ENCODE assay signal across 9 cellular contexts in genomic region chr15:60004846-60005351, GRCh38. TPM values are rescaled to one million over a fixed set of nuclear protein-coding genes. Genes with fewer than 3 reads are reported as not detected.
DNase-seq lines count a peak whose midpoint lies in the region; ATAC-seq lines count a peak whose summit lies in the region.
"Had no signal": no experiment of that assay in that cellular context is flagged by ENCODE, and none has a peak within 500 bp of the region (broad histone marks: within the 10 kb centered on the region; RNA-seq: fewer than 3 reads in every experiment).

No MANE protein-coding gene starts in this region.

- H3K27ac ChIP-seq in mesodermal cell (ENCODE audit: low read depth, low read length, severe bottlenecking) = no peak overlapping the region
- no peak overlapping the region for H3K27ac ChIP-seq in Karpas-422 (ENCODE audit: low read length)
- H3K27ac ChIP-seq: ovary had no signal

- H3K9me3 Mint-ChIP-seq in activated naive CD8-positive, alpha-beta T cell (ENCODE audit: low read depth) = peaks cover 3% of the 10 kb centered on the region

- peak; percentile 45 for DNase-seq in stimulated activated CD4-positive, alpha-beta T cell treated with anti-CD3 and anti-CD28 coated beads, Interleukin-15, amount 100 ng/mL, for 24 hours
- DNase-seq in stimulated activated CD4-positive, alpha-beta T cell treated with anti-CD3 and anti-CD28 coated beads, Interleukin-4, amount 100 ng/mL, for 1 hour = no peak
- no peak for DNase-seq in Karpas-422
- DNase-seq in NCI-H1436 treated with DMSO at 0.1 percent for 48 hours (lab: John Stamatoyannopoulos, UW) = no peak
- no peak for DNase-seq in NCI-H510A treated with DMSO at 0.1 percent for 48 hours (lab: John Stamatoyannopoulos, UW)
- DNase-seq: ovary had no signal

- no peaks in the 10 kb centered on the region for H3K27me3 ChIP-seq in Karpas-422 (ENCODE audit: low read length)

- H3K4me1 ChIP-seq in mesodermal cell (ENCODE audit: control insufficient read depth, insufficient read depth, low read length, poor library complexity, severe bottlenecking) (peaks cover 26% of the 10 kb centered on the region), Karpas-422 (ENCODE audit: low read length) (no peaks in the 10 kb centered on the region)

- H3K4me2 ChIP-seq in Karpas-422 (ENCODE audit: low read depth, low read length, poor library complexity, severe bottlenecking) = no peak overlapping the region

- H3K4me3 ChIP-seq in mesodermal cell (ENCODE audit: extremely low read depth, insufficient read depth, low read length, poor library complexity, severe bottlenecking) = peak overlapping the region; percentile 45
- H3K4me3 ChIP-seq in Karpas-422 (ENCODE audit: low read length) = no peak overlapping the region

- H3K9me3 ChIP-seq in mesodermal cell (ENCODE audit: control insufficient read depth, low read length) (no peaks in the 10 kb centered on the region), Karpas-422 (ENCODE audit: low read length) (no peaks in the 10 kb centered on the region)
- H3K9me3 ChIP-seq: ovary had no signal

- H3K4me3 Mint-ChIP-seq in activated naive CD8-positive, alpha-beta T cell = peak overlapping the region; percentile 90

- H3K27ac Mint-ChIP-seq in activated naive CD8-positive, alpha-beta T cell = no peak overlapping the region

- H3K36me3 ChIP-seq in mesodermal cell (ENCODE audit: control insufficient read depth, insufficient read depth, low read length) (no peaks in the 10 kb centered on the region), Karpas-422 (ENCODE audit: insufficient read depth, low read length) (no peaks in the 10 kb centered on the region)
- H3K36me3 ChIP-seq: ovary had no signal

- no peaks in the 10 kb centered on the region for H3K9me2 ChIP-seq in Karpas-422 (replicated peaks; ENCODE audit: insufficient read depth, low read length)

- no peak overlapping the region for H2AFZ ChIP-seq in Karpas-422 (ENCODE audit: low read length)

- no peaks in the 10 kb centered on the region for H3K79me2 ChIP-seq in Karpas-422 (ENCODE audit: low read length)

- peaks cover 2% of the 10 kb centered on the region for H3K36me3 Mint-ChIP-seq in activated naive CD8-positive, alpha-beta T cell

- H4K20me1 ChIP-seq in Karpas-422 (ENCODE audit: insufficient read depth, low read depth, low read length) = no peaks in the 10 kb centered on the region

- peaks cover 45% of the 10 kb centered on the region for H3K4me1 Mint-ChIP-seq in activated naive CD8-positive, alpha-beta T cell (ENCODE audit: low read depth)

- 0 to 1% methylated on average over 28 to 40 of the region's 44 CpGs for WGBS in mesodermal cell (ENCODE audit: insufficient coverage in 2 of 2), 2 experiments

- H3K27me3 Mint-ChIP-seq in activated naive CD8-positive, alpha-beta T cell = peaks cover 67% of the 10 kb centered on the region

- ATAC-seq in HG02973 (IDR thresholded peaks at IDR 0.05; ENCODE audit: unreplicated experiment) = no peak

- H3K9ac ChIP-seq in Karpas-422 (ENCODE audit: low read length) = no peak overlapping the region

RNA-seq across cellular contexts. Expression of gene FOXB1, which starts 0.8 kb away (rescaled TPM):
- polyA plus RNA-seq in mesodermal cell (2013, experiment 1 of 2) = 0.22 TPM
- polyA plus RNA-seq in mesodermal cell (2013, experiment 2 of 2) = 0.25 TPM
- total RNA-seq in Karpas-422 (2014; rRNA removed; shearing (Covaris generic); ENCODE audit: low replicate concordance) = not detected in 2 replicates
- polyA plus RNA-seq: ovary had no signal
